Comparison of ENCODE assay signal across 12 cellular contexts in genomic region chr5:110105692-110106091, GRCh38.
A peak's percentile ranks its signal among the peaks of the same experiment; 100 is the strongest.
DNase-seq lines count a peak whose midpoint lies in the region; ATAC-seq and TF ChIP-seq lines count a peak whose summit lies in the region.
"Had no signal": no experiment of that assay in that cellular context is flagged by ENCODE, and none has a peak within 500 bp of the region (broad histone marks: within the 10 kb centered on the region; RNA-seq: fewer than 3 reads in every experiment).

No MANE protein-coding gene starts in this region.

- peaks cover 23% of the 10 kb centered on the region for H3K27me3 ChIP-seq in RWPE2 (ENCODE audit: insufficient read depth, poor library complexity, severe bottlenecking)
- H3K27me3 ChIP-seq: esophagus squamous epithelium had no signal

- CTCF ChIA-PET in T-cell (lab: Charles Lee) = no interaction called here

- H3K27ac Mint-ChIP-seq in T-cell (no peak overlapping the region), chondrocyte (ENCODE audit: unreplicated experiment) (no peak overlapping the region)

- H3K9me3 Mint-ChIP-seq in T-cell = no peaks in the 10 kb centered on the region
- H3K9me3 Mint-ChIP-seq in chondrocyte (ENCODE audit: low read depth) = no peaks in the 10 kb centered on the region

- H3K4me3 Mint-ChIP-seq in T-cell (no peak overlapping the region), chondrocyte (ENCODE audit: unreplicated experiment) (no peak overlapping the region)

- no peaks in the 10 kb centered on the region for H3K36me3 Mint-ChIP-seq in T-cell
- no peaks in the 10 kb centered on the region for H3K36me3 Mint-ChIP-seq in chondrocyte (ENCODE audit: low read depth)

- H3K4me3 ChIP-seq in RWPE2 (ENCODE audit: severe bottlenecking) = no peak overlapping the region
- no peak overlapping the region for H3K4me3 ChIP-seq in skeletal muscle cell (ENCODE audit: low read depth, low read length)
- H3K4me3 ChIP-seq: esophagus squamous epithelium had no signal

- H3K36me3 ChIP-seq in RWPE2 (ENCODE audit: low read depth) = no peaks in the 10 kb centered on the region
- H3K36me3 ChIP-seq: esophagus squamous epithelium had no signal

- H3K27ac ChIP-seq in RWPE2 (ENCODE audit: poor library complexity, severe bottlenecking) = no peak overlapping the region
- H3K27ac ChIP-seq: esophagus squamous epithelium had no signal

- peak; percentile 50; the same call in 1 of the 3 replicates for ATAC-seq in RWPE2 (ENCODE audit: low read depth)
- ATAC-seq in T-cell (replicated peaks in 1 of 4) = no peak

- H3K4me1 ChIP-seq in RWPE2 (ENCODE audit: insufficient read depth, poor library complexity, severe bottlenecking) = no peaks in the 10 kb centered on the region

- TF ChIP-seq CTCF in RWPE2 (IDR thresholded peaks at IDR 0.05; ENCODE audit: poor library complexity, severe bottlenecking) (no peak), chondrocyte (IDR thresholded peaks at IDR 0.05) (no peak)

- H3K9me3 ChIP-seq in RWPE2 (ENCODE audit: severe bottlenecking) = no peaks in the 10 kb centered on the region
- H3K9me3 ChIP-seq: esophagus squamous epithelium had no signal

- no peaks in the 10 kb centered on the region for H3K27me3 Mint-ChIP-seq in T-cell
- no peaks in the 10 kb centered on the region for H3K27me3 Mint-ChIP-seq in chondrocyte (ENCODE audit: low read depth)

- DNase-seq in NCI-H2227 (lab: John Stamatoyannopoulos, UW; ENCODE audit: unreplicated experiment) = peak; percentile 19
- no peak for DNase-seq in NCI-H2227 treated with DMSO at 0.1 percent for 48 hours (lab: John Stamatoyannopoulos, UW)
- DNase-seq in RWPE2 (ENCODE audit: low spot score) = no peak
- peak; percentile 50 for DNase-seq in glomerular visceral epithelial cell (ENCODE audit: extremely low spot score)
- DNase-seq in skeletal muscle cell (ENCODE audit: low read depth) = peak; percentile 43
- no peak for DNase-seq in T-cell
- no peak for DNase-seq in NCI-H146 treated with DMSO at 0.1 percent for 48 hours (lab: John Stamatoyannopoulos, UW; ENCODE audit: unreplicated experiment)
- DNase-seq in chondrocyte (ENCODE audit: low spot score) = no peak
- DNase-seq: ACHN; esophagus squamous epithelium; stimulated activated CD4-positive, alpha-beta T cell treated with anti-CD3 and anti-CD28 coated beads, Interleukin-4, amount 100 ng/mL, for 24 hours; T1000 had no signal

- POLR2A ChIA-PET in T-cell (lab: Charles Lee) = no interaction called here

- H3K4me1 Mint-ChIP-seq in T-cell (peaks cover 35 to 42% (median 38%) of the 10 kb centered on the region in 3 donors), chondrocyte (ENCODE audit: low read depth) (peaks cover 17% of the 10 kb centered on the region)

Comparison
In these comparisons a context has a peak if more than half of its experiments do, and no peak if none do; other contexts are left out.
1. DNase-seq: peak in NCI-H2227 (single experiment), glomerular visceral epithelial cell (single experiment) and skeletal muscle cell (single experiment); none in NCI-H2227 treated with DMSO at 0.1 percent for 48 hours (single experiment), RWPE2 (single experiment), T-cell (0 of 34), NCI-H146 treated with DMSO at 0.1 percent for 48 hours (single experiment) and chondrocyte (single experiment).